8 cellular contexts compared by ENCODE assay signal in genomic region chr13:77028202-77028601, GRCh38. TPM values are rescaled to one million over a fixed set of nuclear protein-coding genes. Genes with fewer than 3 reads are reported as not detected.
DNase-seq lines count a peak whose midpoint lies in the region; ATAC-seq and TF ChIP-seq lines count a peak whose summit lies in the region.

No MANE protein-coding gene starts in this region.

- peaks cover 43% of the 10 kb centered on the region for H3K4me1 Mint-ChIP-seq in chondrocyte (ENCODE audit: low read depth)
- peaks cover 27 to 58% of the 10 kb centered on the region in 2 donors for H3K4me1 Mint-ChIP-seq in natural killer cell treated with Interleukin-12 subunit alpha and Interleukin-12 subunit beta and Interleukin-15 and Interleukin-18, amount 100 ng/mL, for 72 hours (ENCODE audit: low read depth in 2 of 2)

- no peaks in the 10 kb centered on the region for H3K9me3 Mint-ChIP-seq in chondrocyte (ENCODE audit: low read depth)
- no peaks in the 10 kb centered on the region for H3K9me3 Mint-ChIP-seq in natural killer cell treated with Interleukin-12 subunit alpha and Interleukin-12 subunit beta and Interleukin-15 and Interleukin-18, amount 100 ng/mL, for 72 hours

- ATAC-seq in natural killer cell treated with Interleukin-12 subunit alpha and Interleukin-12 subunit beta and Interleukin-15 and Interleukin-18, amount 100 ng/mL, for 72 hours: no peak
- ATAC-seq in GM19328 (IDR thresholded peaks at IDR 0.05; ENCODE audit: unreplicated experiment): no peak

- DNase-seq in COLO668 (lab: John Stamatoyannopoulos, UW; ENCODE audit: unreplicated experiment) (peak; percentile 73), NCI-H2196 treated with DMSO at 0.1 percent for 48 hours (lab: John Stamatoyannopoulos, UW; ENCODE audit: unreplicated experiment) (peak; percentile 17), chondrocyte (ENCODE audit: low spot score) (no peak)
- DNase-seq in natural killer cell treated with Interleukin-12 subunit alpha and Interleukin-12 subunit beta and Interleukin-15 and Interleukin-18, amount 100 ng/mL, for 72 hours (ENCODE audit: low spot score): no peak
- no peak for DNase-seq in activated effector memory CD4-positive, alpha-beta T cell treated with Interleukin-2 at 50 U/mL for 16 hours
- DNase-seq in NK-92 treated with Interleukin-12 subunit alpha and Interleukin-12 subunit beta, amount 100 ng/mL, for 24 hours (lab: John Stamatoyannopoulos, UW): no peak
- DNase-seq in activated CD4-positive, alpha-beta T cell treated with anti-CD3 and anti-CD28 coated beads, Interleukin-2, amount 50 U/mL, for 1 hour: no peak

- H3K36me3 Mint-ChIP-seq in chondrocyte (ENCODE audit: low read depth): peaks cover 1% of the 10 kb centered on the region
- no peaks in the 10 kb centered on the region for H3K36me3 Mint-ChIP-seq in natural killer cell treated with Interleukin-12 subunit alpha and Interleukin-12 subunit beta and Interleukin-15 and Interleukin-18, amount 100 ng/mL, for 72 hours

- H3K27me3 Mint-ChIP-seq in chondrocyte (ENCODE audit: low read depth): no peaks in the 10 kb centered on the region
- peaks cover 5 to 12% of the 10 kb centered on the region in 2 donors for H3K27me3 Mint-ChIP-seq in natural killer cell treated with Interleukin-12 subunit alpha and Interleukin-12 subunit beta and Interleukin-15 and Interleukin-18, amount 100 ng/mL, for 72 hours

- H3K27ac Mint-ChIP-seq in chondrocyte (ENCODE audit: unreplicated experiment): peak overlapping the region; percentile 98
- H3K27ac Mint-ChIP-seq in natural killer cell treated with Interleukin-12 subunit alpha and Interleukin-12 subunit beta and Interleukin-15 and Interleukin-18, amount 100 ng/mL, for 72 hours: peak overlapping the region in 1 of 2 donors; percentile 79

- peak overlapping the region; percentile 92 for H3K4me3 Mint-ChIP-seq in chondrocyte (ENCODE audit: unreplicated experiment)
- H3K4me3 Mint-ChIP-seq in natural killer cell treated with Interleukin-12 subunit alpha and Interleukin-12 subunit beta and Interleukin-15 and Interleukin-18, amount 100 ng/mL, for 72 hours: peak overlapping the region; percentile 95

- no peak for TF ChIP-seq CTCF in chondrocyte (IDR thresholded peaks at IDR 0.05)

RNA-seq across cellular contexts. Expression of gene FBXL3, which starts 1.2 kb away (rescaled TPM):
- 39.1 to 41.8 TPM (median 40.6 TPM) in 3 replicates for total RNA-seq in chondrocyte
- total RNA-seq in natural killer cell treated with Interleukin-12 subunit alpha and Interleukin-12 subunit beta and Interleukin-15 and Interleukin-18, amount 100 ng/mL, for 72 hours: 10 to 100 TPM; 26.1 to 35.5 TPM

RNA-seq across cellular contexts. Expression of gene CLN5, which starts 36.3 kb away (rescaled TPM):
- 22.7 to 37.4 TPM (median 27.2 TPM) in 3 replicates for total RNA-seq in chondrocyte
- total RNA-seq in natural killer cell treated with Interleukin-12 subunit alpha and Interleukin-12 subunit beta and Interleukin-15 and Interleukin-18, amount 100 ng/mL, for 72 hours: 1 to 10 TPM; 6.1 to 8.3 TPM

Comparison
In these comparisons a context has a peak if more than half of its experiments do, and no peak if none do; other contexts are left out.
1. DNase-seq: peak in COLO668 (single experiment) and NCI-H2196 treated with DMSO at 0.1 percent for 48 hours (single experiment); none in chondrocyte (single experiment), natural killer cell treated with Interleukin-12 subunit alpha and Interleukin-12 subunit beta and Interleukin-15 and Interleukin-18, amount 100 ng/mL, for 72 hours (single experiment), activated effector memory CD4-positive, alpha-beta T cell treated with Interleukin-2 at 50 U/mL for 16 hours (single experiment), NK-92 treated with Interleukin-12 subunit alpha and Interleukin-12 subunit beta, amount 100 ng/mL, for 24 hours (single experiment) and activated CD4-positive, alpha-beta T cell treated with anti-CD3 and anti-CD28 coated beads, Interleukin-2, amount 50 U/mL, for 1 hour (single experiment).